Comparison of ENCODE assay signal across 13 cellular contexts in the genomic region with DNA sequence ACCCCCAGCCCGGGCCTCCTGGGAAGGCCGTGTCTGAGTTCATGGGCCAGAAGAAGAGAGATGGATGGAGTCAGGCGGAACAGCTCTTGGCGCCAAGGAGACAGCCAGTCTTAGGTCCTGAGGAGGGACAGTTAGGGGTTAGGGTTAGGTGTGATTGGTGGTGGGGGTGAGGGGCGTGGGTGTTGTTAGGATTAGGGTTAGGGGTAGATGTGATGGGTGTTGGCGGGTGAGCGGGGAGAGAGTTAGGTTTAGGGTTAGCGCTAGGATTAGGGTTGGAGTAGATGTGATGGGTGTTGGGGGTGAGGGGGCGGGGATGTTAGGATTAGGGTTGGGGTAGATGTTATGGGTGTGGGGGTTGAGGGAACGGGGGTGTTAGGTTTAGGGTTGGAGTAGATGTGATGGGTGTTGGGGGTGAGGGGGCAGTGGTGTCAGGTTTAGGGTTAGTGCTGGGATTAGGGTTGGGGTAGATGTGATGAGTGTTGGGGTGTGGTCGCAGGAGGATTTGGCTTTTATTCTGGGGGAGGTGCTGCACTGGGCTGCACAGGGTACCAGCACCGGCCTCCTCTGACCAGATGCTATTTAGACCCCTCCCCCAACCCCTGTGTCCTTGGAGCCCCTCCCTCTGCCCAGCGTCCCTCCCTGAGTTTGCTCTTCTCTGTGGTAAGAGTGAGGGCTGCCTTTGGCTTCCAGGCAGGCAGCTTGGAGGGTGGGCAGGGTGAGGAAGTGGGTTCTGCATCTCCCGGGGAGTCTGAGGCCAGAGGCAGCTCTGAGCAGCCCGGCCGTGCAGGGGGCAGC.
"Had no signal": no experiment of that assay in that cellular context is flagged by ENCODE, and none has a peak within 500 bp of the region (broad histone marks: within the 10 kb centered on the region; RNA-seq: fewer than 3 reads in every experiment).

No MANE protein-coding gene starts in this region.

- H3K4me1 ChIP-seq: transverse colon, vagina had no signal

- H3K27ac ChIP-seq: left lung, transverse colon, vagina had no signal

- DNase-seq: activated CD4-positive, alpha-beta memory T cell treated with anti-CD3 and anti-CD28 coated beads, Interleukin-2, amount 10 ng/mL, durations not matched to agents 7 days and 5 days; activated CD4-positive, alpha-beta T cell treated with anti-CD3 and anti-CD28 coated beads for 48 hours; activated CD4-positive, CD25-positive, alpha-beta regulatory T cell; activated naive CD4-positive, alpha-beta T cell treated with Interleukin-2 at 50 U/mL for 16 hours; activated T-cell treated with anti-CD3 and anti-CD28 coated beads, Interleukin-2, amount 50 U/mL, for 24 hours; anterior cingulate cortex; central memory CD4-positive, alpha-beta T cell; cortex of kidney; transverse colon had no signal

- H3K9me3 ChIP-seq: left lung, transverse colon, vagina had no signal

- H3K4me3 ChIP-seq: left lung, transverse colon, vagina had no signal

- H3K36me3 ChIP-seq: left lung, transverse colon, vagina had no signal

- FAIRE-seq: frontal cortex, keratinocyte had no signal

- ATAC-seq: left lung had no signal

- H3K27me3 ChIP-seq: vagina had no signal
